Comparison of ENCODE assay signal across 20 cellular contexts in the genomic region with DNA sequence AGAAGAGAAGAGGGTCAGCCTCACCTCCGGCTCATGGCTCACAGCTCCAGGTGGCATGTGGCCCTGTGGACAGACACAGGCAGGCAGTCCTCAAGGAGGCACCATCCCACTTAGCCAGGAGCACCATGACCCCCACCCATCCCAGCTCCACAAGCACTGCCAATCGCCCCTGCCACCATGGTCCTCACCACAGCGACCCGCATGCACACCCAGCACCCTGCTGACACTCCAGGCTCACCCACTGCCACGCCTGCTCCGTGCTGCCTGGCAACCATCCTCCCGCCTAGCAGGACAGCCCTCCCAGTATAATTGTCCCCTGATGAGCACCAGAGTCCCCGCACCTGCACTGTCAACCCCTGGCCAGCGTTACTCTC. TPM values are rescaled to one million over a fixed set of nuclear protein-coding genes. Genes with fewer than 3 reads are reported as not detected.
DNase-seq lines count a peak whose midpoint lies in the region; ATAC-seq and TF ChIP-seq lines count a peak whose summit lies in the region.
"Had no signal": no experiment of that assay in that cellular context is flagged by ENCODE, and none has a peak within 500 bp of the region (broad histone marks: within the 10 kb centered on the region; RNA-seq: fewer than 3 reads in every experiment).

No MANE protein-coding gene starts in this region.

- peaks cover 8% of the 10 kb centered on the region for H3K9me3 Mint-ChIP-seq in neural progenitor cell

- no peaks in the 10 kb centered on the region for H3K36me3 ChIP-seq in BE2C
- H3K36me3 ChIP-seq in RWPE2 (ENCODE audit: low read depth): no peaks in the 10 kb centered on the region
- H3K36me3 ChIP-seq in neural progenitor cell: no peaks in the 10 kb centered on the region
- no peaks in the 10 kb centered on the region for H3K36me3 ChIP-seq in MG63
- H3K36me3 ChIP-seq: SJCRH30 had no signal

- no peak overlapping the region for H3K4me2 ChIP-seq in neural progenitor cell
- H3K4me2 ChIP-seq: PC-9 had no signal

- peaks cover 6% of the 10 kb centered on the region for H3K4me1 ChIP-seq in BE2C
- H3K4me1 ChIP-seq in RWPE2 (ENCODE audit: insufficient read depth, poor library complexity, severe bottlenecking): peaks cover 3% of the 10 kb centered on the region
- H3K4me1 ChIP-seq in neural progenitor cell: no peaks in the 10 kb centered on the region

- peaks cover 4% of the 10 kb centered on the region for H3K27me3 Mint-ChIP-seq in neural progenitor cell (ENCODE audit: insufficient read depth, low read depth)

- H3K4me1 Mint-ChIP-seq in neural progenitor cell: peaks cover 8% of the 10 kb centered on the region

- no peaks in the 10 kb centered on the region for H3K9me3 ChIP-seq in BE2C
- H3K9me3 ChIP-seq in RWPE2 (ENCODE audit: severe bottlenecking): no peaks in the 10 kb centered on the region
- no peaks in the 10 kb centered on the region for H3K9me3 ChIP-seq in neural progenitor cell (ENCODE audit: low read depth)
- H3K9me3 ChIP-seq in MG63: no peaks in the 10 kb centered on the region
- H3K9me3 ChIP-seq: SJCRH30 had no signal

- no peak overlapping the region for H3K27ac ChIP-seq in RWPE2 (ENCODE audit: poor library complexity, severe bottlenecking)
- H3K27ac ChIP-seq in neural progenitor cell: no peak overlapping the region
- H3K27ac ChIP-seq: 22Rv1, PC-9, SJCRH30 had no signal

- H3K4me3 ChIP-seq in BE2C (ENCODE audit: low read depth, low read length): no peak overlapping the region
- H3K4me3 ChIP-seq in RWPE2 (ENCODE audit: severe bottlenecking): no peak overlapping the region
- H3K4me3 ChIP-seq in neural progenitor cell: no peak overlapping the region
- H3K4me3 ChIP-seq in MG63: no peak overlapping the region
- H3K4me3 ChIP-seq: K562, PC-9, SJCRH30 had no signal

- DNase-seq in NCI-H1417 (lab: John Stamatoyannopoulos, UW): peak in 2 of 3 experiments; percentile 70 to 81
- DNase-seq in NCI-H1417 treated with DMSO at 0.1 percent for 48 hours (lab: John Stamatoyannopoulos, UW): no peak
- peak; percentile 24 for DNase-seq in BE2C
- DNase-seq in RWPE2 (ENCODE audit: low spot score): peak; percentile 43
- no peak for DNase-seq in neural progenitor cell (ENCODE audit: low spot score)
- no peak for DNase-seq in MG63
- no peak for DNase-seq in NK-92 (lab: John Stamatoyannopoulos, UW; ENCODE audit: unreplicated experiment)
- DNase-seq: AML-193, GDM1, NCI-H1105 treated with DMSO at 0.1 percent for 48 hours, NCI-H1930, NCI-H2171 treated with DMSO at 0.1 percent for 48 hours, NCI-H82, PC-9, SJCRH30 had no signal

- H2AFZ ChIP-seq in neural progenitor cell (replicated peaks): no peak overlapping the region
- H2AFZ ChIP-seq: PC-9 had no signal

- no peak overlapping the region for H3K4me3 Mint-ChIP-seq in neural progenitor cell
- H3K4me3 Mint-ChIP-seq: CD14-positive monocyte had no signal

- H3F3A ChIP-seq in neural progenitor cell (ENCODE audit: low read depth): no peaks in the 10 kb centered on the region

- no peaks in the 10 kb centered on the region for H4K20me1 ChIP-seq in neural progenitor cell (ENCODE audit: low read depth)

- ATAC-seq in RWPE2 (ENCODE audit: low read depth) (0 out of 3 replicates have a peak, but pooled peaks have one; percentile 23), HG03045 (IDR thresholded peaks at IDR 0.05; ENCODE audit: unreplicated experiment) (no peak)
- ATAC-seq: K562 had no signal

- H3K27ac Mint-ChIP-seq in neural progenitor cell: peak overlapping the region; percentile 74

- no peaks in the 10 kb centered on the region for H3K36me3 Mint-ChIP-seq in neural progenitor cell
- H3K36me3 Mint-ChIP-seq: CD14-positive monocyte had no signal

- H3K27me3 ChIP-seq in BE2C: no peaks in the 10 kb centered on the region; the same call in 1 of the 2 replicates
- H3K27me3 ChIP-seq in RWPE2 (ENCODE audit: insufficient read depth, poor library complexity, severe bottlenecking): no peaks in the 10 kb centered on the region
- H3K27me3 ChIP-seq in neural progenitor cell: no peaks in the 10 kb centered on the region
- H3K27me3 ChIP-seq in MG63: no peaks in the 10 kb centered on the region
- H3K27me3 ChIP-seq: SJCRH30 had no signal

- no peaks in the 10 kb centered on the region for H3K79me2 ChIP-seq in neural progenitor cell (ENCODE audit: low read depth)

- H3K9ac ChIP-seq in neural progenitor cell: no peak overlapping the region

- TF ChIP-seq CTCF in BE2C (IDR thresholded peaks at IDR 0.05; ENCODE audit: low read depth, low read length) (no peak), RWPE2 (IDR thresholded peaks at IDR 0.05; ENCODE audit: poor library complexity, severe bottlenecking) (no peak), neural progenitor cell (IDR thresholded peaks at IDR 0.05) (no peak)

RNA-seq across cellular contexts. Expression of a gene that starts 50.9 kb away (rescaled TPM):
- polyA plus RNA-seq in BE2C (2012; ENCODE audit: insufficient read depth, insufficient read length, low read depth): not detected
- 0.56 and 2.8 TPM in 2 replicates for total RNA-seq in neural progenitor cell (ENCODE audit: low replicate concordance)
- 0.20 and 1.1 TPM in 2 replicates for total RNA-seq in MG63 (2014; rRNA removed; shearing (Covaris generic); ENCODE audit: low replicate concordance)
- total RNA-seq: K562, NCI-H460 had no signal

Comparison
In these comparisons a context has a peak if more than half of its experiments do, and no peak if none do; other contexts are left out.
1. DNase-seq: peak in NCI-H1417 (2 of 3), BE2C (single experiment) and RWPE2 (single experiment); none in NCI-H1417 treated with DMSO at 0.1 percent for 48 hours (single experiment), neural progenitor cell (single experiment), MG63 (single experiment) and NK-92 (single experiment).